In the genomic region with DNA sequence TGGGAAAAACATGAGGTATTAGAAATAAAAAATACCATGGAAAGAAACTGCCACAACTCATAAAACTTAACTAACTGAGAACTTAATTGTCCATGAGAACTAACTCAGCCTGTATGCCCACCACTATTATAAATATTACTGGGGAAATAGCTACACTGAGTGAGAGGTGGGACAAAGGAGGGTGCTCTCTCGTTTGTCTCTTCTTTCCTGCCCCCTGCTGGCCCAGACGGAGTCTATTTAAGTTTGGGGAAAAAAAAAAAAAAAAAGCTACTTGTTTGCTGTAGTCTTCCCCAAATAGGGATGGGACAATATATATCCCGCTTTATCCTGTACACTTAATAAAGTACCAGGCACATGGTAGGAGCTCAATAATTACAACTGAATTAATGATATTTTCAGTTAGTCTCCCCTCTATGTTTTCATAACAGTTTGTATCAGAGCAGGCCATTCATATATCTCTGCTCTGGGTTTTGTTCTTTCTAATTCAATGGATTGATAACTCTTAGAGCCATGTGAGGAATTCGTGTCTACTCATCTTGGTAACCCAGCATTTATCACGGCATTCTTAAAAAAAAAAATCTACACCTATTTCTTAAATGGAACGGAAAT, we compare ENCODE assay signal across 9 cellular contexts.
DNase-seq lines count a peak whose midpoint lies in the region; ATAC-seq and TF ChIP-seq lines count a peak whose summit lies in the region.
"Had no signal": no experiment of that assay in that cellular context is flagged by ENCODE, and none has a peak within 500 bp of the region (broad histone marks: within the 10 kb centered on the region; RNA-seq: fewer than 3 reads in every experiment).

No MANE protein-coding gene starts in this region.

- H4K20me1 ChIP-seq in fibroblast of lung (ENCODE audit: control insufficient read depth, extremely low read depth, insufficient read depth, low read length) = no peaks in the 10 kb centered on the region

- no peaks in the 10 kb centered on the region for H3K36me3 ChIP-seq in fibroblast of lung (ENCODE audit: control insufficient read depth, insufficient read depth, low read length)

- no peak overlapping the region for H2AFZ ChIP-seq in fibroblast of lung (ENCODE audit: low read length)

- no peak overlapping the region for H3K4me3 ChIP-seq in fibroblast of lung (replicated peaks in 1 of 4; ENCODE audit: control extremely low read depth in 1 of 4, insufficient read depth in 1 of 4, low read depth in 3 of 4, low read length in 4 of 4)

- no peaks in the 10 kb centered on the region for H3K4me1 ChIP-seq in fibroblast of lung (ENCODE audit: control insufficient read depth, extremely low read depth, insufficient read depth, low read length)

- no peaks in the 10 kb centered on the region for H3K9me3 ChIP-seq in fibroblast of lung (ENCODE audit: control insufficient read depth, insufficient read depth, low read depth, low read length)

- no peak overlapping the region for H3K9ac ChIP-seq in fibroblast of lung (ENCODE audit: insufficient read depth, low read length)

- no peaks in the 10 kb centered on the region for H3K27me3 ChIP-seq in fibroblast of lung (ENCODE audit: control insufficient read depth, insufficient read depth, low read length)

- H3K4me2 ChIP-seq in fibroblast of lung (ENCODE audit: extremely low read depth, insufficient read depth, low read length) = no peak overlapping the region

- peak; percentile 10 for DNase-seq in A172 (ENCODE audit: low spot score)
- no peak for DNase-seq in GM10266 (ENCODE audit: extremely low spot score)
- DNase-seq in NCI-H82 (lab: John Stamatoyannopoulos, UW) = peak; percentile 75
- peak; percentile 0 to 20 for DNase-seq in fibroblast of lung (ENCODE audit: low read depth in 2 of 2)
- DNase-seq in cerebellum (ENCODE audit: low spot score) = no peak
- no peak for DNase-seq in activated CD8-positive, alpha-beta memory T cell treated with anti-CD3 and anti-CD28 coated beads, Interleukin-2, amount 50 U/mL, for 48 hours
- DNase-seq: MV-4-11 had no signal

- TF ChIP-seq CTCF in GM10266 (IDR thresholded peaks at IDR 0.05; ENCODE audit: control insufficient read depth, insufficient read depth, low read depth, missing control alignments) (peak; percentile 11), fibroblast of lung (conservative IDR thresholded peaks at IDR 0.05 in 1 of 2, IDR thresholded peaks at IDR 0.05 in 1 of 2; ENCODE audit: low read depth in 1 of 2, low read length in 2 of 2) (peak; percentile 12 to 38)

- no peak overlapping the region for H3K27ac ChIP-seq in fibroblast of lung (ENCODE audit: insufficient read depth, low read length)

- ATAC-seq in HG02938 (IDR thresholded peaks at IDR 0.05; ENCODE audit: unreplicated experiment) (no peak), HG02571 (IDR thresholded peaks at IDR 0.05; ENCODE audit: unreplicated experiment) (no peak)

- H3K79me2 ChIP-seq in fibroblast of lung (ENCODE audit: control insufficient read depth, insufficient read depth, low read length) = no peaks in the 10 kb centered on the region

Comparison
In these comparisons a context has a peak if more than half of its experiments do, and no peak if none do; other contexts are left out.
1. DNase-seq: peak in A172 (single experiment), NCI-H82 (single experiment) and fibroblast of lung (2 of 2); none in GM10266 (single experiment), cerebellum (single experiment) and activated CD8-positive, alpha-beta memory T cell treated with anti-CD3 and anti-CD28 coated beads, Interleukin-2, amount 50 U/mL, for 48 hours (single experiment).